ENCODE assay signal across 8 cellular contexts in the genomic region with DNA sequence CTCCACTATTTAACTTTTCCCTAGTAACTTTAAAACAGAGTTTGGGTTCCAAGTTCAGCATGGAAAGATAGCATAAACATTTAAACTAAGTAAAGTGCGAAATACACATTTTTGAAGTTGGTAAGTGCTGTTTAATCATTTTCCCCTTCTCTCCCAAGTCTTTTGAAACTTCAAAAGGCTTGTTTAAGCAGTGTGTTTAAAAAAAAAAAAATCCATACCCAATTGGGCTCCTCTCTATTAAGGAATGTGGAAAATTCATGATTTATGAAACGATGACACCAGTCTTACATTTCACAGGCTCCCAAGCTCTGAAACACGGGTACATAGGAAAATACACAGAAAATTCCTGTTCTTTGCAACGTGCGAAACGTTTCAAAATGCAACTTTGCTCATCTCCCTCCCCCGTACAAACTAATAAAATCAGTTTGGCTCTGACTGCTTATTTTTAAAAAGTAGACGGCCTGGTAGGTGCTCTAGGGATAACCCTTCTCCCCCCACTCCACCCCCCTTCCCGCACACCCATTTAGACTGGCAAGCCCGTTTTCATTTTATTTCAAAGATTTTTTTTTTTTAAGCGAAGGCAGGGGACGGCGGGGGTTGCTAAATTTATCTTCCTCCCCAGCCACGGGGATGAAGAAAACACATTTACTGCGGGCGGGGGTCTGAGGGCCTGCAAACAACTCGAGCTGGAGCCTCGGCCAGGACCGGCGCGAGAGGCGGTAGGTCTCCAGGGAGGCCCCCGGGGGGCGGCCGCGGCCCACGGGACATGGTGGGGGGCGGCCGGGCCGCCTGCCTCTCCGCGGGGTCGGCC. TPM values are rescaled to one million over a fixed set of nuclear protein-coding genes. Genes with fewer than 3 reads are reported as not detected.
DNase-seq lines count a peak whose midpoint lies in the region; ATAC-seq and TF ChIP-seq lines count a peak whose summit lies in the region.

No MANE protein-coding gene starts in this region.

- peaks cover 0 to 12% (median 0%) of the 10 kb centered on the region in 9 donors for H3K36me3 ChIP-seq in heart right ventricle

- no peak for TF ChIP-seq CTCF in heart right ventricle (IDR thresholded peaks at IDR 0.05)

- H3K4me1 ChIP-seq in heart right ventricle = peaks cover 2 to 61% (median 45%) of the 10 kb centered on the region in 9 donors

- no peaks in the 10 kb centered on the region for H3K9me3 ChIP-seq in heart right ventricle

- intact Hi-C loops in heart right ventricle (cut with DNase I) = no loop called here

- WGBS in heart right ventricle, 2 donors = 3% methylated on average over 21 to 31 of the region's 33 CpGs

- no peaks in the 10 kb centered on the region for H3K27me3 ChIP-seq in heart right ventricle

- H3K4me3 ChIP-seq in heart right ventricle = peak overlapping the region; percentile 21 to 91 (median 74)

- DNase-seq in NCI-H1417 (lab: John Stamatoyannopoulos, UW) = peak; percentile 28 to 80 (median 77)
- no peak for DNase-seq in NCI-H1417 treated with DMSO at 0.1 percent for 48 hours (lab: John Stamatoyannopoulos, UW)
- DNase-seq in HT1080 (ENCODE audit: low read depth) = peak; percentile 22
- DNase-seq in activated T-cell treated with anti-CD3 and anti-CD28 coated beads for 4 hours = peak; percentile 4
- peak in 1 of 2 donors; percentile 16 for DNase-seq in heart right ventricle
- DNase-seq in putamen (ENCODE audit: low spot score) = peak; percentile 18
- DNase-seq in NCI-H2107 (lab: John Stamatoyannopoulos, UW) = no peak

- peak overlapping the region; percentile 87 to 100 (median 98) for H3K27ac ChIP-seq in heart right ventricle

- ATAC-seq in heart right ventricle (peak in 2 of 8 donors; percentile 1 to 3), GM18873 (IDR thresholded peaks at IDR 0.05; ENCODE audit: low FRiP score, unreplicated experiment) (no peak)

RNA-seq across cellular contexts. Expression of a gene that starts 0.8 kb away (rescaled TPM):
- 15.0 and 17.7 TPM in 2 replicates for total RNA-seq in HT1080 (2014; rRNA removed; shearing (Covaris generic))
- polyA plus RNA-seq in HT1080 (2015; cell fraction: cytosol; rRNA removed) = 9.3 and 15.0 TPM in 2 replicates
- 16.3 and 16.5 TPM in 2 replicates for polyA plus RNA-seq in HT1080 (2015; cell fraction: nucleus; rRNA removed)
- 10 to 100 TPM; 32.0 to 57.6 (median 38.3) TPM for total RNA-seq in heart right ventricle
- 1 to 10 TPM; 3.2 to 9.9 TPM for polyA plus RNA-seq in heart right ventricle

Comparison
In these comparisons a context has a peak if more than half of its experiments do, and no peak if none do; other contexts are left out.
1. DNase-seq: peak in NCI-H1417 (3 of 3), HT1080 (single experiment), activated T-cell treated with anti-CD3 and anti-CD28 coated beads for 4 hours (single experiment) and putamen (single experiment); none in NCI-H1417 treated with DMSO at 0.1 percent for 48 hours (single experiment) and NCI-H2107 (single experiment).